12 cellular contexts compared by ENCODE assay signal in genomic region chr6:43090557-43090952, GRCh38. TPM values are rescaled to one million over a fixed set of nuclear protein-coding genes. Genes with fewer than 3 reads are reported as not detected.
DNase-seq lines count a peak whose midpoint lies in the region; ATAC-seq, FAIRE-seq and TF ChIP-seq lines count a peak whose summit lies in the region.
"Had no signal": no experiment of that assay in that cellular context is flagged by ENCODE, and none has a peak within 500 bp of the region (broad histone marks: within the 10 kb centered on the region; RNA-seq: fewer than 3 reads in every experiment).

No MANE protein-coding gene starts in this region.

- H3K27me3 ChIP-seq in breast epithelium = no peaks in the 10 kb centered on the region
- H3K27me3 ChIP-seq: heart left ventricle, neutrophil had no signal

- POLR2A ChIA-PET in HEK293T (lab: Yijun Ruan, JAX) = interaction anchor here (0.5 to 2.2 kb wide), 3 partner anchors 14 to 290 kb away, joined by 3 to 13 read pairs (median 4); partner anchors contain the start of genes KLC4 and MRPL2

- H3K27ac Mint-ChIP-seq in mesothelial cell of epicardium = peak overlapping the region; percentile 98
- no peak overlapping the region for H3K27ac Mint-ChIP-seq in T-helper 2 cell treated with Interferon-gamma antibody and Interleukin-4, amounts not matched to agents 5 μg/mL and 100 μg/mL, for 36 hours
- H3K27ac Mint-ChIP-seq: dendritic cell treated with granulocyte-macrophage colony-stimulating factor and Interleukin-4, amounts not matched to agents 40 ng/mL and 50 ng/mL, for 4 days had no signal

- TF ChIP-seq CTCF in 22Rv1 (IDR thresholded peaks at IDR 0.05) = no peak
- no peak for TF ChIP-seq CTCF in breast epithelium (IDR thresholded peaks at IDR 0.05)
- TF ChIP-seq CTCF in mesothelial cell of epicardium (IDR thresholded peaks at IDR 0.05; ENCODE audit: unreplicated experiment) = no peak

- peaks cover 2% of the 10 kb centered on the region for H3K36me3 Mint-ChIP-seq in mesothelial cell of epicardium
- no peaks in the 10 kb centered on the region for H3K36me3 Mint-ChIP-seq in T-helper 2 cell treated with Interferon-gamma antibody and Interleukin-4, amounts not matched to agents 5 μg/mL and 100 μg/mL, for 36 hours (ENCODE audit: low read depth)

- FAIRE-seq in GM19239 (lab: Jason Lieb, UNC) = no peak

- H3K4me1 Mint-ChIP-seq in mesothelial cell of epicardium = peaks cover 57% of the 10 kb centered on the region
- peaks cover 21% of the 10 kb centered on the region for H3K4me1 Mint-ChIP-seq in T-helper 2 cell treated with Interferon-gamma antibody and Interleukin-4, amounts not matched to agents 5 μg/mL and 100 μg/mL, for 36 hours (ENCODE audit: low read depth)

- no peaks in the 10 kb centered on the region for H3K36me3 ChIP-seq in breast epithelium
- H3K36me3 ChIP-seq: heart left ventricle, neutrophil had no signal

- intact Hi-C loops in breast epithelium (cut with DNase I; ENCODE audit: low total_unique reads) = no loop called here

- H3K4me3 Mint-ChIP-seq in mesothelial cell of epicardium = peak overlapping the region; percentile 30
- no peak overlapping the region for H3K4me3 Mint-ChIP-seq in T-helper 2 cell treated with Interferon-gamma antibody and Interleukin-4, amounts not matched to agents 5 μg/mL and 100 μg/mL, for 36 hours
- H3K4me3 Mint-ChIP-seq: dendritic cell treated with granulocyte-macrophage colony-stimulating factor and Interleukin-4, amounts not matched to agents 40 ng/mL and 50 ng/mL, for 4 days had no signal

- CTCF ChIA-PET in HEK293T (lab: Yijun Ruan, JAX) = interaction anchor here (0.5 to 1.3 kb wide), 2 partner anchors 15 to 59 kb away, joined by 3 read pairs; no protein-coding TSS in a partner anchor

- no peaks in the 10 kb centered on the region for H3K9me3 Mint-ChIP-seq in mesothelial cell of epicardium
- no peaks in the 10 kb centered on the region for H3K9me3 Mint-ChIP-seq in T-helper 2 cell treated with Interferon-gamma antibody and Interleukin-4, amounts not matched to agents 5 μg/mL and 100 μg/mL, for 36 hours
- H3K9me3 Mint-ChIP-seq: dendritic cell treated with granulocyte-macrophage colony-stimulating factor and Interleukin-4, amounts not matched to agents 40 ng/mL and 50 ng/mL, for 4 days had no signal

- no peak for TF ChIP-seq POLR2A in breast epithelium (IDR thresholded peaks at IDR 0.05)

- DNase-seq in HEK293T (ENCODE audit: extremely low spot score) (peak; percentile 63), breast epithelium (ENCODE audit: low spot score in 2 of 2) (no peak), mesothelial cell of epicardium (ENCODE audit: low spot score in 2 of 2, unreplicated experiment in 2 of 2) (no peak), NCI-H2227 treated with DMSO at 0.1 percent for 48 hours (lab: John Stamatoyannopoulos, UW) (no peak), GM19239 (ENCODE audit: insufficient read length, low spot score) (no peak)
- DNase-seq in T-helper 2 cell treated with Interferon-gamma antibody and Interleukin-4, amounts not matched to agents 5 μg/mL and 100 μg/mL, for 36 hours (ENCODE audit: low spot score) = no peak
- DNase-seq: heart left ventricle had no signal

- peaks cover 13 to 21% of the 10 kb centered on the region in 2 donors for H3K4me1 ChIP-seq in breast epithelium

- no peaks in the 10 kb centered on the region for H3K9me3 ChIP-seq in breast epithelium
- H3K9me3 ChIP-seq: heart left ventricle, neutrophil had no signal

- H3K27ac ChIP-seq in 22Rv1 = peak overlapping the region; percentile 27
- H3K27ac ChIP-seq in breast epithelium = peak overlapping the region; percentile 92 to 93
- H3K27ac ChIP-seq: heart left ventricle, KMS-11, neutrophil had no signal

- H3K27me3 Mint-ChIP-seq in mesothelial cell of epicardium (ENCODE audit: low read depth) = no peaks in the 10 kb centered on the region
- peaks cover 5% of the 10 kb centered on the region for H3K27me3 Mint-ChIP-seq in T-helper 2 cell treated with Interferon-gamma antibody and Interleukin-4, amounts not matched to agents 5 μg/mL and 100 μg/mL, for 36 hours (ENCODE audit: low read depth)
- H3K27me3 Mint-ChIP-seq: dendritic cell treated with granulocyte-macrophage colony-stimulating factor and Interleukin-4, amounts not matched to agents 40 ng/mL and 50 ng/mL, for 4 days had no signal

- H3K4me3 ChIP-seq in breast epithelium = peak overlapping the region in 1 of 3 donors; percentile 11
- H3K4me3 ChIP-seq: heart left ventricle had no signal

- no peak for ATAC-seq in GM18498 (IDR thresholded peaks at IDR 0.05; ENCODE audit: unreplicated experiment)
- ATAC-seq: heart left ventricle had no signal

TF ChIP-seq in HEK293T, 16 proteins besides CTCF, POLR2A, EP300 and RAD21:
- no peak for TF ChIP-seq NFRKB (IDR thresholded peaks at IDR 0.05)
- no peak for TF ChIP-seq ELF4 (IDR thresholded peaks at IDR 0.05)

RNA-seq across cellular contexts. Expression of gene PTK7, which starts 14.4 kb away (rescaled TPM):
- total RNA-seq in breast epithelium = 10 to 100 TPM in 2 of 3 donors, 1 to 10 TPM in 1; 7.0 to 57.1 (median 52.1) TPM
- total RNA-seq in mesothelial cell of epicardium = 303 to 313 TPM (median 308 TPM) in 3 replicates

RNA-seq across cellular contexts. Expression of gene KLC4, which starts 31.1 kb away (rescaled TPM):
- total RNA-seq in breast epithelium (10 to 100 TPM; 20.5 to 33.7 (median 21.0) TPM), mesothelial cell of epicardium (61.9 to 69.2 TPM (median 69.0 TPM) in 3 replicates)

RNA-seq across cellular contexts. Expression of gene MRPL2, which starts 31.3 kb away (rescaled TPM):
- total RNA-seq in breast epithelium = 10 to 100 TPM; 17.9 to 32.1 (median 29.1) TPM
- total RNA-seq in mesothelial cell of epicardium = 50.5 to 55.5 TPM (median 54.9 TPM) in 3 replicates

RNA-seq across cellular contexts. Expression of gene CUL7, which starts 36.9 kb away (rescaled TPM):
- 10 to 100 TPM; 12.6 to 21.4 (median 19.3) TPM for total RNA-seq in breast epithelium
- 88.0 to 90.9 TPM (median 90.6 TPM) in 3 replicates for total RNA-seq in mesothelial cell of epicardium
